Comparison of ENCODE assay signal across 1 cellular context in genomic region chr6:108650781-108651180, GRCh38.
TF ChIP-seq lines count a peak whose summit lies in the region.

No MANE protein-coding gene starts in this region.

TF ChIP-seq in GM23338, 12 proteins besides CTCF, POLR2A, EP300 and RAD21 (continued from another document):
- TF ChIP-seq, protein P1, sequence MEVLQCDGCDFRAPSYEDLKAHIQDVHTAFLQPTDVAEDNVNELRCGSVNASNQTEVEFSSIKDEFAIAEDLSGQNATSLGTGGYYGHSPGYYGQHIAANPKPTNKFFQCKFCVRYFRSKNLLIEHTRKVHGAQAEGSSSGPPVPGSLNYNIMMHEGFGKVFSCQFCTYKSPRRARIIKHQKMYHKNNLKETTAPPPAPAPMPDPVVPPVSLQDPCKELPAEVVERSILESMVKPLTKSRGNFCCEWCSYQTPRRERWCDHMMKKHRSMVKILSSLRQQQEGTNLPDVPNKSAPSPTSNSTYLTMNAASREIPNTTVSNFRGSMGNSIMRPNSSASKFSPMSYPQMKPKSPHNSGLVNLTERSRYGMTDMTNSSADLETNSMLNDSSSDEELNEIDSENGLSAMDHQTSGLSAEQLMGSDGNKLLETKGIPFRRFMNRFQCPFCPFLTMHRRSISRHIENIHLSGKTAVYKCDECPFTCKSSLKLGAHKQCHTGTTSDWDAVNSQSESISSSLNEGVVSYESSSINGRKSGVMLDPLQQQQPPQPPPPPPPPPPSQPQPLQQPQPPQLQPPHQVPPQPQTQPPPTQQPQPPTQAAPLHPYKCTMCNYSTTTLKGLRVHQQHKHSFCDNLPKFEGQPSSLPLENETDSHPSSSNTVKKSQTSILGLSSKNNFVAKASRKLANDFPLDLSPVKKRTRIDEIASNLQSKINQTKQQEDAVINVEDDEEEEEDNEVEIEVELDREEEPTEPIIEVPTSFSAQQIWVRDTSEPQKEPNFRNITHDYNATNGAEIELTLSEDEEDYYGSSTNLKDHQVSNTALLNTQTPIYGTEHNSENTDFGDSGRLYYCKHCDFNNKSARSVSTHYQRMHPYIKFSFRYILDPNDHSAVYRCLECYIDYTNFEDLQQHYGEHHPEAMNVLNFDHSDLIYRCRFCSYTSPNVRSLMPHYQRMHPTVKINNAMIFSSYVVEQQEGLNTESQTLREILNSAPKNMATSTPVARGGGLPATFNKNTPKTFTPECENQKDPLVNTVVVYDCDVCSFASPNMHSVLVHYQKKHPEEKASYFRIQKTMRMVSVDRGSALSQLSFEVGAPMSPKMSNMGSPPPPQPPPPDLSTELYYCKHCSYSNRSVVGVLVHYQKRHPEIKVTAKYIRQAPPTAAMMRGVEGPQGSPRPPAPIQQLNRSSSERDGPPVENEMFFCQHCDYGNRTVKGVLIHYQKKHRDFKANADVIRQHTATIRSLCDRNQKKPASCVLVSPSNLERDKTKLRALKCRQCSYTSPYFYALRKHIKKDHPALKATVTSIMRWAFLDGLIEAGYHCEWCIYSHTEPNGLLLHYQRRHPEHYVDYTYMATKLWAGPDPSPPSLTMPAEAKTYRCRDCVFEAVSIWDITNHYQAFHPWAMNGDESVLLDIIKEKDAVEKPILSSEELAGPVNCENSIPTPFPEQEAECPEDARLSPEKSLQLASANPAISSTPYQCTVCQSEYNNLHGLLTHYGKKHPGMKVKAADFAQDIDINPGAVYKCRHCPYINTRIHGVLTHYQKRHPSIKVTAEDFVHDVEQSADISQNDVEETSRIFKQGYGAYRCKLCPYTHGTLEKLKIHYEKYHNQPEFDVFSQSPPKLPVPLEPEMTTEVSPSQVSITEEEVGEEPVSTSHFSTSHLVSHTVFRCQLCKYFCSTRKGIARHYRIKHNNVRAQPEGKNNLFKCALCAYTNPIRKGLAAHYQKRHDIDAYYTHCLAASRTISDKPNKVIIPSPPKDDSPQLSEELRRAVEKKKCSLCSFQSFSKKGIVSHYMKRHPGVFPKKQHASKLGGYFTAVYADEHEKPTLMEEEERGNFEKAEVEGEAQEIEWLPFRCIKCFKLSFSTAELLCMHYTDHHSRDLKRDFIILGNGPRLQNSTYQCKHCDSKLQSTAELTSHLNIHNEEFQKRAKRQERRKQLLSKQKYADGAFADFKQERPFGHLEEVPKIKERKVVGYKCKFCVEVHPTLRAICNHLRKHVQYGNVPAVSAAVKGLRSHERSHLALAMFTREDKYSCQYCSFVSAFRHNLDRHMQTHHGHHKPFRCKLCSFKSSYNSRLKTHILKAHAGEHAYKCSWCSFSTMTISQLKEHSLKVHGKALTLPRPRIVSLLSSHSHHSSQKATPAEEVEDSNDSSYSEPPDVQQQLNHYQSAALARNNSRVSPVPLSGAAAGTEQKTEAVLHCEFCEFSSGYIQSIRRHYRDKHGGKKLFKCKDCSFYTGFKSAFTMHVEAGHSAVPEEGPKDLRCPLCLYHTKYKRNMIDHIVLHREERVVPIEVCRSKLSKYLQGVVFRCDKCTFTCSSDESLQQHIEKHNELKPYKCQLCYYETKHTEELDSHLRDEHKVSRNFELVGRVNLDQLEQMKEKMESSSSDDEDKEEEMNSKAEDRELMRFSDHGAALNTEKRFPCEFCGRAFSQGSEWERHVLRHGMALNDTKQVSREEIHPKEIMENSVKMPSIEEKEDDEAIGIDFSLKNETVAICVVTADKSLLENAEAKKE (CRISPR knock-in tag; IDR thresholded peaks at IDR 0.05): no peak
- TF ChIP-seq CREB1 (CRISPR knock-in tag; IDR thresholded peaks at IDR 0.05; ENCODE audit: low read depth) (no peak), ETS1 (IDR thresholded peaks at IDR 0.05) (no peak), ZNF331 (CRISPR knock-in tag; IDR thresholded peaks at IDR 0.05; ENCODE audit: low read depth) (no peak)
